ENCODE assay signal across 13 cellular contexts in the genomic region with DNA sequence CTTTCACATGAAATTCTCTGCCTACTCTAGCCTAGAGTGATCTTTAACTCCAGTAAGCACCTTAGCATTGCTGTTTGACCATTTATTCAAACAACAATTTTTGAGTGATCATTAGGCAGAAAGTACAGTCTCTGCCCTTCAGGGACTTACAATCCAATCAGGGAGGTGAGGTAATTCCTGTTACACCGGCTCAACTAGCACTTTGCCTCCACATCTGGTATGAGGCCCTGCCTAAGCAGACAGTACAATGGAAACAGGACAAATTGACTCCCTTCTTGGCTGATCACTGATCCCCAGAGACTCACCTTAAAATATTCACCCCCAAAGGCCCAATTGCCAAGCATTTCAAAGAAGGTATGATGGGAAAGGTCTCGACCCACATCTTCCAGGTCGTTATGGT. TPM values are rescaled to one million over a fixed set of nuclear protein-coding genes. Genes with fewer than 3 reads are reported as not detected.
A peak's percentile ranks its signal among the peaks of the same experiment; 100 is the strongest.
DNase-seq lines count a peak whose midpoint lies in the region; ATAC-seq and TF ChIP-seq lines count a peak whose summit lies in the region.
"Had no signal": no experiment of that assay in that cellular context is flagged by ENCODE, and none has a peak within 500 bp of the region (broad histone marks: within the 10 kb centered on the region; RNA-seq: fewer than 3 reads in every experiment).

No MANE protein-coding gene starts in this region.

- H3K27me3 ChIP-seq in PC-3 (ENCODE audit: low read length) = no peaks in the 10 kb centered on the region; the same call in 1 of the 2 replicates
- no peaks in the 10 kb centered on the region for H3K27me3 ChIP-seq in transverse colon

- no peaks in the 10 kb centered on the region for H3K9me3 ChIP-seq in PC-3 (ENCODE audit: low read length)
- no peaks in the 10 kb centered on the region for H3K9me3 ChIP-seq in transverse colon

- no peak for TF ChIP-seq POLR2A in transverse colon (IDR thresholded peaks at IDR 0.05)

- WGBS in transverse colon (ENCODE audit: low coverage in 1 of 2), 2 donors = 87 to 95% methylated on average over 3 of the region's 3 CpGs

- H3K9ac ChIP-seq in PC-3 (ENCODE audit: low read length) = no peak overlapping the region

- H3K27me3 Mint-ChIP-seq in activated CD4-positive, alpha-beta T cell treated with anti-CD3 and anti-CD28 coated beads, Interleukin-2, amount 10 ng/mL, durations not matched to agents 24 days and 14 days = peaks cover 8% of the 10 kb centered on the region
- peaks cover 2% of the 10 kb centered on the region for H3K27me3 Mint-ChIP-seq in progenitor cell of endocrine pancreas

- H3K4me1 ChIP-seq in PC-3 (ENCODE audit: insufficient read depth, low read length) (peaks cover 6% of the 10 kb centered on the region), transverse colon (peaks cover 0 to 17% (median 11%) of the 10 kb centered on the region in 4 donors)

- in situ Hi-C loops in transverse colon (cut with MboI; ENCODE audit: low pct_ligation_motif_present in 1 of 4, low pct_unique_long_range_greater_than_20kb in 1 of 4, low sequenced_read_pairs in 3 of 4) = no loop called here

- no peak overlapping the region for H2AFZ ChIP-seq in PC-3 (ENCODE audit: low read length)

- BruUV-seq in PC-3 (replicated peaks; lab: Mats Ljungman, UMichigan) = no TSS peak

- H4K20me1 ChIP-seq in PC-3 (ENCODE audit: low read length) = no peaks in the 10 kb centered on the region

- H3K27ac ChIP-seq in PC-3 (ENCODE audit: low read length) = no peak overlapping the region
- H3K27ac ChIP-seq in transverse colon = no peak overlapping the region

- DNase-seq in activated CD4-positive, alpha-beta T cell treated with anti-CD3 and anti-CD28 coated beads, Interleukin-2, amount 10 ng/mL, durations not matched to agents 24 days and 14 days = no peak
- no peak for DNase-seq in activated CD4-positive, alpha-beta T cell treated with anti-CD3 and anti-CD28 coated beads, Interleukin-2, amount 50 U/mL, for 4 hours
- DNase-seq in PC-3 = no peak
- no peak for DNase-seq in progenitor cell of endocrine pancreas (ENCODE audit: low spot score, unreplicated experiment)
- no peak for DNase-seq in transverse colon
- DNase-seq in NCI-H748 (lab: John Stamatoyannopoulos, UW; ENCODE audit: unreplicated experiment) = no peak
- DNase-seq in dedifferentiated amniotic fluid mesenchymal stem cell (ENCODE audit: extremely low spot score) = no peak
- DNase-seq: ACHN; NK-92 treated with Interleukin-12 subunit alpha and Interleukin-12 subunit beta, amount 100 ng/mL, for 24 hours had no signal

- H3K36me3 ChIP-seq in PC-3 (ENCODE audit: low read depth, low read length) (peaks cover 22% of the 10 kb centered on the region), transverse colon (peaks cover 0 to 9% (median 0%) of the 10 kb centered on the region in 4 donors)

- TF ChIP-seq CTCF in PC-3 (conservative IDR thresholded peaks at IDR 0.05; ENCODE audit: low read depth, low read length) (no peak), progenitor cell of endocrine pancreas (IDR thresholded peaks at IDR 0.05; ENCODE audit: unreplicated experiment) (no peak), transverse colon (IDR thresholded peaks at IDR 0.05) (no peak)

- H3K4me3 ChIP-seq in PC-3 (ENCODE audit: low read length) (peak overlapping the region; percentile 88), transverse colon (no peak overlapping the region)

- H3K27ac Mint-ChIP-seq in activated CD4-positive, alpha-beta T cell treated with anti-CD3 and anti-CD28 coated beads, Interleukin-2, amount 10 ng/mL, durations not matched to agents 24 days and 14 days = peak overlapping the region; percentile 64
- H3K27ac Mint-ChIP-seq in progenitor cell of endocrine pancreas = no peak overlapping the region

- peak overlapping the region; percentile 96 for H3K4me3 Mint-ChIP-seq in activated CD4-positive, alpha-beta T cell treated with anti-CD3 and anti-CD28 coated beads, Interleukin-2, amount 10 ng/mL, durations not matched to agents 24 days and 14 days
- H3K4me3 Mint-ChIP-seq in progenitor cell of endocrine pancreas (ENCODE audit: low read depth) = peak overlapping the region; percentile 98

- ATAC-seq in PC-3 (no peak), esophagus mucosa (peak; percentile 73)

- H3K4me2 ChIP-seq in PC-3 (ENCODE audit: low read length) = peak overlapping the region; percentile 86

- H3K79me2 ChIP-seq in PC-3 (ENCODE audit: low read length) = peaks cover 16% of the 10 kb centered on the region

- peaks cover 31% of the 10 kb centered on the region for H3K36me3 Mint-ChIP-seq in activated CD4-positive, alpha-beta T cell treated with anti-CD3 and anti-CD28 coated beads, Interleukin-2, amount 10 ng/mL, durations not matched to agents 24 days and 14 days (ENCODE audit: low read depth)
- peaks cover 12% of the 10 kb centered on the region for H3K36me3 Mint-ChIP-seq in progenitor cell of endocrine pancreas (ENCODE audit: insufficient read depth)

- TF ChIP-seq EP300 in transverse colon (IDR thresholded peaks at IDR 0.05; ENCODE audit: low read depth) = no peak

- H3K9me2 ChIP-seq in PC-3 (replicated peaks; ENCODE audit: low read length) = no peaks in the 10 kb centered on the region

- CTCF ChIA-PET in PC-3 (lab: Charles Lee) = no interaction called here

- H3F3A ChIP-seq in PC-3 (ENCODE audit: low read length, unreplicated experiment) = no peaks in the 10 kb centered on the region

- POLR2A ChIA-PET in PC-3 (lab: Charles Lee; ENCODE audit: unreplicated experiment) = no interaction called here

- intact Hi-C loops in activated CD4-positive, alpha-beta T cell treated with anti-CD3 and anti-CD28 coated beads, Interleukin-2, amount 10 ng/mL, durations not matched to agents 24 days and 14 days (cut with micrococcal nuclease) = loop anchor here (2.0 kb wide), 2 partner anchors 73 to 75 kb away; a partner anchor contains a TSS
- intact Hi-C loops in PC-3 (cut with micrococcal nuclease) = no loop called here
- intact Hi-C loops in transverse colon (cut with DNase I; ENCODE audit: low total_unique reads) = no loop called here

- H3K4me1 Mint-ChIP-seq in activated CD4-positive, alpha-beta T cell treated with anti-CD3 and anti-CD28 coated beads, Interleukin-2, amount 10 ng/mL, durations not matched to agents 24 days and 14 days = peaks cover 16% of the 10 kb centered on the region
- peaks cover 16% of the 10 kb centered on the region for H3K4me1 Mint-ChIP-seq in progenitor cell of endocrine pancreas (ENCODE audit: low read depth)

- H3K9me3 Mint-ChIP-seq in activated CD4-positive, alpha-beta T cell treated with anti-CD3 and anti-CD28 coated beads, Interleukin-2, amount 10 ng/mL, durations not matched to agents 24 days and 14 days = no peaks in the 10 kb centered on the region
- no peaks in the 10 kb centered on the region for H3K9me3 Mint-ChIP-seq in progenitor cell of endocrine pancreas (ENCODE audit: low read depth)

RNA-seq across cellular contexts. Expression of a gene that starts 1.4 kb away (rescaled TPM):
- total RNA-seq in activated CD4-positive, alpha-beta T cell treated with anti-CD3 and anti-CD28 coated beads, Interleukin-2, amount 10 ng/mL, durations not matched to agents 24 days and 14 days = 22.4 and 23.7 TPM in 2 replicates
- total RNA-seq in PC-3 (2014; rRNA removed) = 26.2 and 30.4 TPM in 2 replicates
- 9.1 TPM for total RNA-seq in esophagus mucosa
- total RNA-seq in progenitor cell of endocrine pancreas = 26.5 and 28.8 TPM in 2 replicates
- 10 to 100 TPM in 3 of 4 donors, 1 to 10 TPM in 1; 9.1 to 18.3 (median 14.8) TPM for total RNA-seq in transverse colon

RNA-seq across cellular contexts. Expression of a gene that starts 30.7 kb away (rescaled TPM):
- total RNA-seq in activated CD4-positive, alpha-beta T cell treated with anti-CD3 and anti-CD28 coated beads, Interleukin-2, amount 10 ng/mL, durations not matched to agents 24 days and 14 days = not detected in 2 replicates
- total RNA-seq in PC-3 (2014; rRNA removed) = not detected in 2 replicates
- not detected for total RNA-seq in esophagus mucosa
- total RNA-seq in progenitor cell of endocrine pancreas = not detected in 2 replicates
- total RNA-seq in transverse colon = not detected
- total RNA-seq: glomerular endothelial cell, LHCN-M2, ureter had no signal

RNA-seq across cellular contexts. Expression of a gene that starts 41.5 kb away (rescaled TPM):
- 0.07 TPM in 1 of 2 replicates, not detected in the other for total RNA-seq in activated CD4-positive, alpha-beta T cell treated with anti-CD3 and anti-CD28 coated beads, Interleukin-2, amount 10 ng/mL, durations not matched to agents 24 days and 14 days
- total RNA-seq in PC-3 (2014; rRNA removed) (not detected in 2 replicates), esophagus mucosa (not detected), progenitor cell of endocrine pancreas (3.5 and 4.7 TPM in 2 replicates), transverse colon (1 to 10 TPM in 2 of 4 donors, under 1 TPM in 2; 0.14 to 3.8 (median 1.7) TPM)
- total RNA-seq: glomerular endothelial cell, LHCN-M2, ureter had no signal

RNA-seq across cellular contexts. Expression of a gene that starts 46.4 kb away (rescaled TPM):
- total RNA-seq in activated CD4-positive, alpha-beta T cell treated with anti-CD3 and anti-CD28 coated beads, Interleukin-2, amount 10 ng/mL, durations not matched to agents 24 days and 14 days = 27.6 and 28.2 TPM in 2 replicates
- 7.4 and 28.7 TPM in 2 replicates for total RNA-seq in PC-3 (2014; rRNA removed)
- 2.8 TPM for total RNA-seq in esophagus mucosa
- total RNA-seq in progenitor cell of endocrine pancreas = 7.1 TPM in 2 replicates
- total RNA-seq in transverse colon = 10 to 100 TPM in 3 of 4 donors, 1 to 10 TPM in 1; 2.6 to 67.3 (median 19.0) TPM

RNA-seq across cellular contexts. Expression of a gene that starts 54.4 kb away (rescaled TPM):
- total RNA-seq in activated CD4-positive, alpha-beta T cell treated with anti-CD3 and anti-CD28 coated beads, Interleukin-2, amount 10 ng/mL, durations not matched to agents 24 days and 14 days = 25.3 and 28.0 TPM in 2 replicates
- total RNA-seq in PC-3 (2014; rRNA removed) = 90.6 and 109 TPM in 2 replicates
- 15.7 TPM for total RNA-seq in esophagus mucosa
- 45.9 and 50.3 TPM in 2 replicates for total RNA-seq in progenitor cell of endocrine pancreas
- 10 to 100 TPM in 3 of 4 donors, 1 to 10 TPM in 1; 9.0 to 36.4 (median 22.5) TPM for total RNA-seq in transverse colon
